In the genomic region with DNA sequence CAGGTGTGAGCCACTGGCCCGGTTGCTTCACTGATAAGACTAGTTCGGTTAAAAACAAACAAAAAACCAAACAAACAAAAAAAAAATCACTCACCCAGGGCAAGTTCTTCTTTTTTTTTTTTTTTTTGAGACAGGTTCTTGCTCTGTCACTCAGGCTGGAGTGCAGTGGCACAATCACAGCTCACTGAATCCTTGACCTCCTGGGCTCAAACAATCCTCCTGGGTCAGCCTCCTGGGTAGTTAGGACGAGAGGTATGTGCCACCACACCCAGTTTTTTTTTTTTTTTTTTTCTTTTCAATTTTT, we compare ENCODE assay signal across 1 cellular context.
TF ChIP-seq lines count a peak whose summit lies in the region.

No MANE protein-coding gene starts in this region.

TF ChIP-seq in SK-N-SH, 30 proteins besides CTCF, POLR2A, EP300 and RAD21:
- TF ChIP-seq, protein P1, sequence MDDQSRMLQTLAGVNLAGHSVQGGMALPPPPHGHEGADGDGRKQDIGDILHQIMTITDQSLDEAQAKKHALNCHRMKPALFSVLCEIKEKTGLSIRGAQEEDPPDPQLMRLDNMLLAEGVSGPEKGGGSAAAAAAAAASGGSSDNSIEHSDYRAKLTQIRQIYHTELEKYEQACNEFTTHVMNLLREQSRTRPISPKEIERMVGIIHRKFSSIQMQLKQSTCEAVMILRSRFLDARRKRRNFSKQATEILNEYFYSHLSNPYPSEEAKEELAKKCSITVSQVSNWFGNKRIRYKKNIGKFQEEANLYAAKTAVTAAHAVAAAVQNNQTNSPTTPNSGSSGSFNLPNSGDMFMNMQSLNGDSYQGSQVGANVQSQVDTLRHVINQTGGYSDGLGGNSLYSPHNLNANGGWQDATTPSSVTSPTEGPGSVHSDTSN (IDR thresholded peaks at IDR 0.05): no peak
- no peak for TF ChIP-seq YY1 (IDR thresholded peaks at IDR 0.05; ENCODE audit: low read depth)
- no peak for TF ChIP-seq IRF3 (IDR thresholded peaks at IDR 0.05; ENCODE audit: low read depth, low read length)
- TF ChIP-seq FOXM1 (IDR thresholded peaks at IDR 0.05; ENCODE audit: low read depth): no peak
- no peak for TF ChIP-seq POLR2AphosphoS5 (IDR thresholded peaks at IDR 0.05; ENCODE audit: low read depth, low read length)
- no peak for TF ChIP-seq JUND (IDR thresholded peaks at IDR 0.05)
- TF ChIP-seq GABPA (IDR thresholded peaks at IDR 0.05; ENCODE audit: low read depth): no peak
- TF ChIP-seq RFX5 (IDR thresholded peaks at IDR 0.05; ENCODE audit: low read length): no peak
- TF ChIP-seq REST (IDR thresholded peaks at IDR 0.05; ENCODE audit: low read depth, low read length): no peak
- no peak for TF ChIP-seq FOXJ3 (CRISPR knock-in tag; IDR thresholded peaks at IDR 0.05)
- TF ChIP-seq SMC3 (IDR thresholded peaks at IDR 0.05; ENCODE audit: low read depth, low read length): no peak
